ENCODE assay signal across 8 cellular contexts in the genomic region with DNA sequence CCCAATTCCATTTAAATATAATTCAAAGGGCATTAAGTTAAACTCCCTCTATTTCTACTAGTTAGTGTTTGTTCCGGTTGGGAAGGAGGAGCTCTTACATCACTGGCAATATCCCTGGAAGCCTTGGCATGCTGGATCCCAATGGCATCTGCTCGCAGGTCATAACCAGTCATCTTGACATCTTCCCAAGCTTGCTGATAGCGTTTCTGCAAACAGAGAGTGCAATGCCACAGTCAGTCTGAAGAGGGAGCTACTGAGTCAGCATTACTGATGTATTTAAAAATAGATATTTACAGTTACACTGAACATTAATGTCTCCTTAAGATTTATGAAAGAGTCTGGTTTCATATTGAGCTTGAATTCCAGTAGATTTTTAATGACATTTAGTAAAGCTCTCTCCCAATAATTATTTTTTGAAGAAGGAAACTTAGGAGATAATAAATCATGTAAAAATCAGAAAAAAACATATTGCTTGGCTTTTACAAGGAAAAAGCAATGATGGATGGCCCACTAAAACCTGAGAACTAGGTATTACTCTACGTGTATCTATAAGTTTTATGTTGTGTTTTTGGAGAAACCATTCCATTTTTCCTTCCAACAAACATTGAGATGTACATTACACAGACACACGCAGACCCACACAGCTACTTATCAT.
DNase-seq lines count a peak whose midpoint lies in the region; ATAC-seq and TF ChIP-seq lines count a peak whose summit lies in the region.
"Not testable (repeated sequence)": the region's sequence is repeated elsewhere in the genome, so short reads cannot be mapped to it uniquely, and the experiment has no call there.

No MANE protein-coding gene starts in this region.

- not testable (repeated sequence) for BruUV-seq in MCF 10A (replicated peaks; lab: Mats Ljungman, UMichigan)

- TF ChIP-seq POLR2A in tibial nerve (IDR thresholded peaks at IDR 0.05): not testable (repeated sequence)

- not testable (repeated sequence) for H3K9me3 Mint-ChIP-seq in CD4-positive, CD25-positive, alpha-beta regulatory T cell; MCF 10A (ENCODE audit: unreplicated experiment); nephron progenitor cell

- H3K4me3 ChIP-seq in CD4-positive, CD25-positive, alpha-beta regulatory T cell (ENCODE audit: low read depth, low read length); RWPE2 (ENCODE audit: severe bottlenecking); tibial nerve: not testable (repeated sequence)

- not testable (repeated sequence) for TF ChIP-seq CTCF in RWPE2 (IDR thresholded peaks at IDR 0.05; ENCODE audit: poor library complexity, severe bottlenecking)
- peak; percentile 8 for TF ChIP-seq CTCF in MCF 10A (IDR thresholded peaks at IDR 0.05; ENCODE audit: unreplicated experiment)
- TF ChIP-seq CTCF in nephron progenitor cell (IDR thresholded peaks at IDR 0.05): peak; percentile 52
- peak in 3 of 5 experiments; percentile 8 to 15 (median 13) for TF ChIP-seq CTCF in tibial nerve (IDR thresholded peaks at IDR 0.05)

- peak; percentile 65 to 71 for ATAC-seq in CD4-positive, CD25-positive, alpha-beta regulatory T cell (ENCODE audit: low read depth in 2 of 2)
- ATAC-seq in GM19395 (IDR thresholded peaks at IDR 0.05; ENCODE audit: unreplicated experiment): peak; percentile 78
- ATAC-seq in HG03135 (IDR thresholded peaks at IDR 0.05; ENCODE audit: unreplicated experiment): peak; percentile 71
- ATAC-seq in RWPE2 (ENCODE audit: low read depth): 0 out of 3 replicates have a peak, but pooled peaks have one; percentile 31
- ATAC-seq in left ventricle myocardium superior: peak; percentile 46

- CTCF ChIA-PET in MCF 10A (lab: Yijun Ruan, JAX): not testable (repeated sequence)

- not testable (repeated sequence) for H3K36me3 Mint-ChIP-seq in CD4-positive, CD25-positive, alpha-beta regulatory T cell; MCF 10A (ENCODE audit: insufficient read depth, unreplicated experiment); nephron progenitor cell (ENCODE audit: low read depth)

- not testable (repeated sequence) for TF ChIP-seq EP300 in tibial nerve (IDR thresholded peaks at IDR 0.05)

- POLR2A ChIA-PET in MCF 10A (lab: Yijun Ruan, JAX): not testable (repeated sequence)

- DNase-seq in CD4-positive, CD25-positive, alpha-beta regulatory T cell; RWPE2 (ENCODE audit: low spot score); MCF 10A (ENCODE audit: unreplicated experiment); left ventricle myocardium superior; nephron progenitor cell; tibial nerve (ENCODE audit: low spot score in 2 of 2): not testable (repeated sequence)

- H3K4me1 ChIP-seq in CD4-positive, CD25-positive, alpha-beta regulatory T cell (ENCODE audit: control insufficient read depth, insufficient read depth, low read length, poor library complexity, severe bottlenecking); RWPE2 (ENCODE audit: insufficient read depth, poor library complexity, severe bottlenecking); tibial nerve: not testable (repeated sequence)

- H3K36me3 ChIP-seq in CD4-positive, CD25-positive, alpha-beta regulatory T cell (ENCODE audit: control insufficient read depth, insufficient read depth, low read length); RWPE2 (ENCODE audit: low read depth); tibial nerve: not testable (repeated sequence)

- H3K4me3 Mint-ChIP-seq in CD4-positive, CD25-positive, alpha-beta regulatory T cell; MCF 10A (ENCODE audit: unreplicated experiment); nephron progenitor cell: not testable (repeated sequence)

- H3K27me3 Mint-ChIP-seq in CD4-positive, CD25-positive, alpha-beta regulatory T cell; MCF 10A (ENCODE audit: insufficient read depth, unreplicated experiment); nephron progenitor cell (ENCODE audit: low read depth, poor library complexity): not testable (repeated sequence)

- H3K9me3 ChIP-seq in CD4-positive, CD25-positive, alpha-beta regulatory T cell (ENCODE audit: control insufficient read depth in 2 of 2, low read length in 2 of 2); RWPE2 (ENCODE audit: severe bottlenecking); tibial nerve: not testable (repeated sequence)

- intact Hi-C loops in MCF 10A (cut with micrococcal nuclease); left ventricle myocardium superior (cut with micrococcal nuclease): not testable (repeated sequence)

- not testable (repeated sequence) for H3K27ac ChIP-seq in CD4-positive, CD25-positive, alpha-beta regulatory T cell (ENCODE audit: insufficient read depth, low read length, poor library complexity, severe bottlenecking); RWPE2 (ENCODE audit: poor library complexity, severe bottlenecking); tibial nerve

- not testable (repeated sequence) for H3K27me3 ChIP-seq in CD4-positive, CD25-positive, alpha-beta regulatory T cell (ENCODE audit: control insufficient read depth, insufficient read depth, low read length); RWPE2 (ENCODE audit: insufficient read depth, poor library complexity, severe bottlenecking); tibial nerve

- H3K4me1 Mint-ChIP-seq in CD4-positive, CD25-positive, alpha-beta regulatory T cell; MCF 10A (ENCODE audit: insufficient read depth, unreplicated experiment); nephron progenitor cell: not testable (repeated sequence)

- 29 to 58% methylated on average over 2 to 4 of the region's 5 CpGs for WGBS in tibial nerve, 2 donors

- not testable (repeated sequence) for H3K27ac Mint-ChIP-seq in CD4-positive, CD25-positive, alpha-beta regulatory T cell; MCF 10A (ENCODE audit: low read depth, unreplicated experiment); nephron progenitor cell
